Comparison of ENCODE assay signal across 8 cellular contexts in genomic region chr15:85667491-85668424, GRCh38.
DNase-seq lines count a peak whose midpoint lies in the region; ATAC-seq and TF ChIP-seq lines count a peak whose summit lies in the region.

No MANE protein-coding gene starts in this region.

- H3K4me1 ChIP-seq in KMS-11 (ENCODE audit: low read depth, poor library complexity, severe bottlenecking) (peaks cover 13% of the 10 kb centered on the region), fibroblast of lung (ENCODE audit: control insufficient read depth, extremely low read depth, insufficient read depth, low read length) (peaks cover 20% of the 10 kb centered on the region), parathyroid adenoma (peaks cover 3% of the 10 kb centered on the region)

- intact Hi-C loops in activated CD8-positive, alpha-beta T cell treated with anti-CD3 and anti-CD28 coated beads for 36 hours (cut with micrococcal nuclease), result loop anchor here (1.0 to 2.0 kb wide), 2 partner anchors 23 to 42 kb away; no protein-coding TSS in a partner anchor

- CTCF ChIA-PET in GM10248 (lab: Yijun Ruan, JAX), result interaction anchor here (1.2 to 1.4 kb wide), 3 partner anchors 8 to 23 kb away, joined by 3 to 4 read pairs (median 3); no protein-coding TSS in a partner anchor
- CTCF ChIA-PET in activated CD8-positive, alpha-beta T cell treated with anti-CD3 and anti-CD28 coated beads for 36 hours (lab: Charles Lee), result interaction anchor here (0.6 to 1.5 kb wide), 9 partner anchors 10 to 173 kb away, joined by 3 to 4 read pairs (median 3); no protein-coding TSS in a partner anchor

- H3K9me3 ChIP-seq in fibroblast of lung (ENCODE audit: control insufficient read depth, insufficient read depth, low read depth, low read length) (no peaks in the 10 kb centered on the region), parathyroid adenoma (ENCODE audit: control insufficient read depth, low read length) (no peaks in the 10 kb centered on the region)

- H4K20me1 ChIP-seq in KMS-11 (ENCODE audit: insufficient read depth) (no peaks in the 10 kb centered on the region), fibroblast of lung (ENCODE audit: control insufficient read depth, extremely low read depth, insufficient read depth, low read length) (no peaks in the 10 kb centered on the region)

- H3K27me3 Mint-ChIP-seq in activated CD8-positive, alpha-beta T cell treated with anti-CD3 and anti-CD28 coated beads for 36 hours, result no peaks in the 10 kb centered on the region

- H3K4me3 Mint-ChIP-seq in activated CD8-positive, alpha-beta T cell treated with anti-CD3 and anti-CD28 coated beads for 36 hours, result peak overlapping the region; percentile 36

- H3K27ac ChIP-seq in KMS-11, result peak overlapping the region; percentile 53
- peak overlapping the region; percentile 94 for H3K27ac ChIP-seq in fibroblast of lung (ENCODE audit: insufficient read depth, low read length)
- H3K27ac ChIP-seq in parathyroid adenoma, result peak overlapping the region; percentile 80

- H3K4me1 Mint-ChIP-seq in activated CD8-positive, alpha-beta T cell treated with anti-CD3 and anti-CD28 coated beads for 36 hours (ENCODE audit: low read depth), result peaks cover 32% of the 10 kb centered on the region

- H3K27me3 ChIP-seq in KMS-11 (ENCODE audit: insufficient read depth, low read depth) (no peaks in the 10 kb centered on the region), fibroblast of lung (ENCODE audit: control insufficient read depth, insufficient read depth, low read length) (no peaks in the 10 kb centered on the region), parathyroid adenoma (ENCODE audit: control insufficient read depth, insufficient read depth, low read length) (no peaks in the 10 kb centered on the region)

- no peak for TF ChIP-seq CTCF in GM10248 (IDR thresholded peaks at IDR 0.05; ENCODE audit: control extremely low read depth, extremely low read depth, low read depth, missing control alignments)
- no peak for TF ChIP-seq CTCF in KMS-11 (conservative IDR thresholded peaks at IDR 0.05; ENCODE audit: low read depth, low read length)
- TF ChIP-seq CTCF in activated CD8-positive, alpha-beta T cell treated with anti-CD3 and anti-CD28 coated beads for 36 hours (IDR thresholded peaks at IDR 0.05), result no peak
- TF ChIP-seq CTCF in fibroblast of lung (conservative IDR thresholded peaks at IDR 0.05 in 1 of 2, IDR thresholded peaks at IDR 0.05 in 1 of 2; ENCODE audit: low read depth in 1 of 2, low read length in 2 of 2), result no peak
- TF ChIP-seq CTCF in parathyroid adenoma (IDR thresholded peaks at IDR 0.05), result no peak

- H3K9me3 Mint-ChIP-seq in activated CD8-positive, alpha-beta T cell treated with anti-CD3 and anti-CD28 coated beads for 36 hours, result no peaks in the 10 kb centered on the region

- POLR2A ChIA-PET in GM10248 (lab: Yijun Ruan, JAX), result interaction anchor here (0.8 to 1.0 kb wide), 2 partner anchors 22 to 25 kb away, joined by 3 to 4 read pairs; no protein-coding TSS in a partner anchor
- POLR2A ChIA-PET in activated CD8-positive, alpha-beta T cell treated with anti-CD3 and anti-CD28 coated beads for 36 hours (lab: Charles Lee), result interaction anchor here (0.6 to 1.5 kb wide), 7 partner anchors 22 to 56 kb away, joined by 3 to 6 read pairs (median 4); no protein-coding TSS in a partner anchor

- H3K4me3 ChIP-seq in KMS-11 (IDR thresholded peaks at IDR 0.05; ENCODE audit: insufficient read depth, low read depth, low read length), result no peak overlapping the region
- H3K4me3 ChIP-seq in fibroblast of lung (replicated peaks in 1 of 4; ENCODE audit: control extremely low read depth in 1 of 4, insufficient read depth in 1 of 4, low read depth in 3 of 4, low read length in 4 of 4), result peak overlapping the region in 2 of 4 experiments; percentile 26 to 27
- no peak overlapping the region for H3K4me3 ChIP-seq in parathyroid adenoma (ENCODE audit: low read depth, low read length)

- H3K36me3 ChIP-seq in KMS-11 (ENCODE audit: insufficient read depth) (0 out of 2 replicates have a peak, but pooled peaks cover 3% of the 10 kb centered on the region), fibroblast of lung (ENCODE audit: control insufficient read depth, insufficient read depth, low read length) (no peaks in the 10 kb centered on the region), parathyroid adenoma (ENCODE audit: control insufficient read depth, insufficient read depth, low read length) (no peaks in the 10 kb centered on the region)

- H3K4me2 ChIP-seq in KMS-11, result no peak overlapping the region
- peak overlapping the region; percentile 81 for H3K4me2 ChIP-seq in fibroblast of lung (ENCODE audit: extremely low read depth, insufficient read depth, low read length)
- H3K4me2 ChIP-seq in parathyroid adenoma (ENCODE audit: low read length), result no peak overlapping the region

- H3K9ac ChIP-seq in KMS-11, result 0 out of 2 replicates have a peak overlapping the region, but pooled peaks have one; percentile 23
- H3K9ac ChIP-seq in fibroblast of lung (ENCODE audit: insufficient read depth, low read length), result peak overlapping the region; percentile 48
- no peak overlapping the region for H3K9ac ChIP-seq in parathyroid adenoma

- H2AFZ ChIP-seq in KMS-11 (ENCODE audit: low read depth) (no peak overlapping the region), fibroblast of lung (ENCODE audit: low read length) (no peak overlapping the region), parathyroid adenoma (no peak overlapping the region)

- H3K27ac Mint-ChIP-seq in activated CD8-positive, alpha-beta T cell treated with anti-CD3 and anti-CD28 coated beads for 36 hours, result peak overlapping the region; percentile 96

- ATAC-seq in GM21723 (IDR thresholded peaks at IDR 0.05; ENCODE audit: unreplicated experiment), result peak; percentile 93
- peak; percentile 95 for ATAC-seq in activated CD8-positive, alpha-beta T cell treated with anti-CD3 and anti-CD28 coated beads for 36 hours

- H3K36me3 Mint-ChIP-seq in activated CD8-positive, alpha-beta T cell treated with anti-CD3 and anti-CD28 coated beads for 36 hours (ENCODE audit: low read depth), result peaks cover 54% of the 10 kb centered on the region

- peak; percentile 72 for DNase-seq in GM10248 (ENCODE audit: extremely low spot score)
- peak; percentile 79 for DNase-seq in activated CD8-positive, alpha-beta T cell treated with anti-CD3 and anti-CD28 coated beads for 36 hours
- peak; percentile 99 for DNase-seq in fibroblast of lung (ENCODE audit: low read depth in 2 of 2)
- DNase-seq in COR-L47 (lab: John Stamatoyannopoulos, UW), result no peak
- DNase-seq in DMS114 treated with DMSO at 0.1 percent for 48 hours (lab: John Stamatoyannopoulos, UW; ENCODE audit: unreplicated experiment), result no peak

- H3K79me2 ChIP-seq in KMS-11 (ENCODE audit: insufficient read depth, low read depth) (no peaks in the 10 kb centered on the region), fibroblast of lung (ENCODE audit: control insufficient read depth, insufficient read depth, low read length) (no peaks in the 10 kb centered on the region), parathyroid adenoma (no peaks in the 10 kb centered on the region)

Comparison
In these comparisons a context has a peak if more than half of its experiments do, and no peak if none do; other contexts are left out.
1. DNase-seq: peak in GM10248 (single experiment), activated CD8-positive, alpha-beta T cell treated with anti-CD3 and anti-CD28 coated beads for 36 hours (single experiment) and fibroblast of lung (2 of 2); none in COR-L47 (single experiment) and DMS114 treated with DMSO at 0.1 percent for 48 hours (single experiment).
2. Peak in every context shown above with its lines, with median percentiles within 50 percentile points of each other: H3K27ac ChIP-seq.